1 cellular context compared by ENCODE assay signal in the genomic region with DNA sequence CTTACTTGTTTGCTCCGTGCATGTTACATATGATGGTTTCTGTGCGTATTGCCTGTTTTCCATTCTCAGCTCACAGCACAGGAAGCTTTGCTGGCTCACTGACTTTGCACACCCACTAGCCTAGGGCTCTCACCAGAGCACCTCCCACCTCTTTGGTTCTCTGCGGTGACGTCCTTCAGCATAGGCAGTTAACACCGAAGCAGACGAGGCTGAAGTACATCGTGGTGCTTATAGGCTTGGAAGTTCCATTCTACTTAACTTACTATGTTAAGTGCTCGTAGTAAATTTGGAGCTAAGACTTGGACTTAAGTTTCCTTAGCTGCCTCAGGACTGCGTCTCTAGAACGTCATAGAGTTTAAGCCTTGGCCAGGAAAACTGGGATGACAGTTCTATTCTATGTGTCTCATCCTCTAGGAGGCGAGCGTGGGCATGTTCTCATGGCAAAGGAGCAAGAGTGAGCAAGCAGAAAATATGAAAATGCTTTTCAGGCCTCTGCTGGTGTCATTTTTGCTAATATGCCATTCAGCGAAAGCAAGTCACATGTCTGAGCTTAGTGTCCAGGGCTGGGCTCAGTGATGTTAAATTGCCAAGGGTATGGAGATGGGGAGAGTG.
TF ChIP-seq lines count a peak whose summit lies in the region.

No MANE protein-coding gene starts in this region.

TF ChIP-seq in HCT116, 20 proteins besides CTCF, POLR2A, EP300 and RAD21 (continued from another document):
- TF ChIP-seq, protein P1, sequence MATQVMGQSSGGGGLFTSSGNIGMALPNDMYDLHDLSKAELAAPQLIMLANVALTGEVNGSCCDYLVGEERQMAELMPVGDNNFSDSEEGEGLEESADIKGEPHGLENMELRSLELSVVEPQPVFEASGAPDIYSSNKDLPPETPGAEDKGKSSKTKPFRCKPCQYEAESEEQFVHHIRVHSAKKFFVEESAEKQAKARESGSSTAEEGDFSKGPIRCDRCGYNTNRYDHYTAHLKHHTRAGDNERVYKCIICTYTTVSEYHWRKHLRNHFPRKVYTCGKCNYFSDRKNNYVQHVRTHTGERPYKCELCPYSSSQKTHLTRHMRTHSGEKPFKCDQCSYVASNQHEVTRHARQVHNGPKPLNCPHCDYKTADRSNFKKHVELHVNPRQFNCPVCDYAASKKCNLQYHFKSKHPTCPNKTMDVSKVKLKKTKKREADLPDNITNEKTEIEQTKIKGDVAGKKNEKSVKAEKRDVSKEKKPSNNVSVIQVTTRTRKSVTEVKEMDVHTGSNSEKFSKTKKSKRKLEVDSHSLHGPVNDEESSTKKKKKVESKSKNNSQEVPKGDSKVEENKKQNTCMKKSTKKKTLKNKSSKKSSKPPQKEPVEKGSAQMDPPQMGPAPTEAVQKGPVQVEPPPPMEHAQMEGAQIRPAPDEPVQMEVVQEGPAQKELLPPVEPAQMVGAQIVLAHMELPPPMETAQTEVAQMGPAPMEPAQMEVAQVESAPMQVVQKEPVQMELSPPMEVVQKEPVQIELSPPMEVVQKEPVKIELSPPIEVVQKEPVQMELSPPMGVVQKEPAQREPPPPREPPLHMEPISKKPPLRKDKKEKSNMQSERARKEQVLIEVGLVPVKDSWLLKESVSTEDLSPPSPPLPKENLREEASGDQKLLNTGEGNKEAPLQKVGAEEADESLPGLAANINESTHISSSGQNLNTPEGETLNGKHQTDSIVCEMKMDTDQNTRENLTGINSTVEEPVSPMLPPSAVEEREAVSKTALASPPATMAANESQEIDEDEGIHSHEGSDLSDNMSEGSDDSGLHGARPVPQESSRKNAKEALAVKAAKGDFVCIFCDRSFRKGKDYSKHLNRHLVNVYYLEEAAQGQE (IDR thresholded peaks at IDR 0.05; ENCODE audit: low read depth) = no peak
- TF ChIP-seq JUND (IDR thresholded peaks at IDR 0.05) = no peak
- TF ChIP-seq, protein P2, sequence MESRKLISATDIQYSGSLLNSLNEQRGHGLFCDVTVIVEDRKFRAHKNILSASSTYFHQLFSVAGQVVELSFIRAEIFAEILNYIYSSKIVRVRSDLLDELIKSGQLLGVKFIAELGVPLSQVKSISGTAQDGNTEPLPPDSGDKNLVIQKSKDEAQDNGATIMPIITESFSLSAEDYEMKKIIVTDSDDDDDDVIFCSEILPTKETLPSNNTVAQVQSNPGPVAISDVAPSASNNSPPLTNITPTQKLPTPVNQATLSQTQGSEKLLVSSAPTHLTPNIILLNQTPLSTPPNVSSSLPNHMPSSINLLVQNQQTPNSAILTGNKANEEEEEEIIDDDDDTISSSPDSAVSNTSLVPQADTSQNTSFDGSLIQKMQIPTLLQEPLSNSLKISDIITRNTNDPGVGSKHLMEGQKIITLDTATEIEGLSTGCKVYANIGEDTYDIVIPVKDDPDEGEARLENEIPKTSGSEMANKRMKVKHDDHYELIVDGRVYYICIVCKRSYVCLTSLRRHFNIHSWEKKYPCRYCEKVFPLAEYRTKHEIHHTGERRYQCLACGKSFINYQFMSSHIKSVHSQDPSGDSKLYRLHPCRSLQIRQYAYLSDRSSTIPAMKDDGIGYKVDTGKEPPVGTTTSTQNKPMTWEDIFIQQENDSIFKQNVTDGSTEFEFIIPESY (IDR thresholded peaks at IDR 0.05; ENCODE audit: extremely low read depth, insufficient replicate concordance, low read length) = no peak
